13 cellular contexts compared by ENCODE assay signal in genomic region chr11:30919389-30920172, GRCh38.
DNase-seq lines count a peak whose midpoint lies in the region; ATAC-seq and TF ChIP-seq lines count a peak whose summit lies in the region.
"Had no signal": no experiment of that assay in that cellular context is flagged by ENCODE, and none has a peak within 500 bp of the region (broad histone marks: within the 10 kb centered on the region; RNA-seq: fewer than 3 reads in every experiment).

No MANE protein-coding gene starts in this region.

- DNase-seq in Caki2 (ENCODE audit: low read depth), result peak; percentile 1
- DNase-seq in NOMO-1 treated with DMSO at 0.1 percent for 48 hours (lab: John Stamatoyannopoulos, UW; ENCODE audit: unreplicated experiment), result peak; percentile 98
- DNase-seq in kidney tubule cell (ENCODE audit: low spot score), result peak; percentile 90
- no peak for DNase-seq in cerebellar cortex (ENCODE audit: low spot score)
- DNase-seq in DMS53 treated with DMSO at 0.1 percent for 48 hours (lab: John Stamatoyannopoulos, UW; ENCODE audit: unreplicated experiment), result no peak
- DNase-seq in NCI-H2029 (lab: John Stamatoyannopoulos, UW), result no peak
- DNase-seq in WERI-Rb-1, result no peak
- DNase-seq: activated T-cell treated with anti-CD3 and anti-CD28 coated beads, Interleukin-2, amount 50 U/mL, for 1 hour; CD4-positive, CD25-positive, alpha-beta regulatory T cell; KG1; natural killer cell; NCI-H526 had no signal

- in situ Hi-C loops in Caki2 (cut with HindIII; ENCODE audit: low pct_unique_long_range_greater_than_20kb, low sequenced_read_pairs), result no loop called here

- ATAC-seq in HG02610 (IDR thresholded peaks at IDR 0.05; ENCODE audit: unreplicated experiment), result peak; percentile 51
- ATAC-seq: natural killer cell had no signal

- no peaks in the 10 kb centered on the region for H3K27me3 ChIP-seq in WERI-Rb-1 (ENCODE audit: insufficient read depth, low read depth, severe bottlenecking)

- no peaks in the 10 kb centered on the region for H3K9me3 ChIP-seq in WERI-Rb-1 (ENCODE audit: severe bottlenecking)

- no peak overlapping the region for H3K27ac ChIP-seq in WERI-Rb-1

- H3K36me3 ChIP-seq in WERI-Rb-1, result no peaks in the 10 kb centered on the region

- H3K4me3 ChIP-seq in WERI-Rb-1 (ENCODE audit: low read depth, low read length), result no peak overlapping the region

- TF ChIP-seq CTCF in WERI-Rb-1 (IDR thresholded peaks at IDR 0.05; ENCODE audit: low read depth, low read length), result no peak

Comparison
In these comparisons a context has a peak if more than half of its experiments do, and no peak if none do; other contexts are left out.
1. DNase-seq: peak in Caki2 (single experiment), NOMO-1 treated with DMSO at 0.1 percent for 48 hours (single experiment) and kidney tubule cell (single experiment); none in cerebellar cortex (single experiment), DMS53 treated with DMSO at 0.1 percent for 48 hours (single experiment), NCI-H2029 (single experiment) and WERI-Rb-1 (single experiment).